23 cellular contexts compared by ENCODE assay signal in genomic region chr14:44640416-44640815, GRCh38.
"Had no signal": no experiment of that assay in that cellular context is flagged by ENCODE, and none has a peak within 500 bp of the region (broad histone marks: within the 10 kb centered on the region; RNA-seq: fewer than 3 reads in every experiment).

No MANE protein-coding gene starts in this region.

- H3K27me3 ChIP-seq: dorsolateral prefrontal cortex, esophagus muscularis mucosa, gastroesophageal sphincter, hepatocyte, right lobe of liver, spleen, tibial artery, upper lobe of left lung, uterus had no signal

- ATAC-seq: gastroesophageal sphincter; left colon; naive thymus-derived CD4-positive, alpha-beta T cell; right lobe of liver; stimulated activated memory B cell treated with anti-CD40 and anti-IgM and Interleukin-4, amounts not matched to agents 10 μg/mL and 1 μg/mL and 100 μg/mL, for 72 hours had no signal

- H3K4me1 ChIP-seq: esophagus muscularis mucosa, gastroesophageal sphincter, parathyroid adenoma, prostate gland, right lobe of liver, spleen, tibial artery, upper lobe of left lung, uterus had no signal

- DNase-seq: cortex of kidney; dorsolateral prefrontal cortex; effector CD8-positive, alpha-beta T cell; foreskin fibroblast; kidney; left colon; naive thymus-derived CD4-positive, alpha-beta T cell; nephron progenitor cell; right lobe of liver; spleen; stimulated activated CD4-positive, alpha-beta T cell treated with anti-CD3 and anti-CD28 coated beads, Interleukin-15, amount 100 ng/mL, for 24 hours; stimulated activated CD4-positive, alpha-beta T cell treated with anti-CD3 and anti-CD28 coated beads, Interleukin-1b, Interleukin-23, amount 100 ng/mL, for 48 hours; stimulated activated CD4-positive, alpha-beta T cell treated with anti-CD3 and anti-CD28 coated beads, Interleukin-4, amount 100 ng/mL, for 24 hours; tibial artery; upper lobe of left lung; uterus had no signal

- H3K9me3 ChIP-seq: esophagus muscularis mucosa, gastroesophageal sphincter, prostate gland, right lobe of liver, spleen, tibial artery, upper lobe of left lung, uterus had no signal

- H3K4me3 ChIP-seq: dorsolateral prefrontal cortex, esophagus muscularis mucosa, gastroesophageal sphincter, hepatocyte, prostate gland, right lobe of liver, spleen, tibial artery, upper lobe of left lung, uterus had no signal

- H3K27ac ChIP-seq: dorsolateral prefrontal cortex, epithelial cell of prostate, esophagus muscularis mucosa, gastroesophageal sphincter, hepatocyte, parathyroid adenoma, prostate gland, right lobe of liver, spleen, tibial artery, upper lobe of left lung, uterus had no signal

- H3K36me3 ChIP-seq: esophagus muscularis mucosa, gastroesophageal sphincter, prostate gland, right lobe of liver, spleen, tibial artery, upper lobe of left lung, uterus had no signal
